In genomic region chr1:44820328-44820944, GRCh38 we compare ENCODE assay signal across 6 cellular contexts. TPM values are rescaled to one million over a fixed set of nuclear protein-coding genes. Genes with fewer than 3 reads are reported as not detected.
DNase-seq lines count a peak whose midpoint lies in the region; ATAC-seq and TF ChIP-seq lines count a peak whose summit lies in the region.

No MANE protein-coding gene starts in this region.

- H3K36me3 Mint-ChIP-seq in stimulated activated naive B cell treated with anti-CD40 and anti-IgM and Interleukin-4, amounts not matched to agents 10 μg/mL and 1 μg/mL and 100 μg/mL, for 72 hours: peaks cover 2 to 6% of the 10 kb centered on the region in 2 donors

- peak overlapping the region; percentile 90 to 93 for H3K4me3 Mint-ChIP-seq in stimulated activated naive B cell treated with anti-CD40 and anti-IgM and Interleukin-4, amounts not matched to agents 10 μg/mL and 1 μg/mL and 100 μg/mL, for 72 hours

- no peak for TF ChIP-seq POLR2A in esophagus muscularis mucosa (IDR thresholded peaks at IDR 0.05; ENCODE audit: low read depth)

- H3K27me3 Mint-ChIP-seq in stimulated activated naive B cell treated with anti-CD40 and anti-IgM and Interleukin-4, amounts not matched to agents 10 μg/mL and 1 μg/mL and 100 μg/mL, for 72 hours: no peaks in the 10 kb centered on the region

- no peaks in the 10 kb centered on the region for H3K36me3 ChIP-seq in esophagus muscularis mucosa

- H3K9me3 ChIP-seq in esophagus muscularis mucosa: no peaks in the 10 kb centered on the region

- H3K27ac ChIP-seq in esophagus muscularis mucosa (replicated peaks in 1 of 4): peak overlapping the region; percentile 89 to 96 (median 92)

- DNase-seq in LNCaP clone FGC (ENCODE audit: low read depth) (no peak), esophagus muscularis mucosa (ENCODE audit: extremely low spot score) (no peak), medulla oblongata (ENCODE audit: extremely low spot score) (no peak), SIG-M5 treated with dmso at 0.1 percent for 504 hours (lab: John Stamatoyannopoulos, UW; ENCODE audit: unreplicated experiment) (no peak), SK-N-DZ (ENCODE audit: low spot score) (no peak)
- DNase-seq in stimulated activated naive B cell treated with anti-CD40 and anti-IgM and Interleukin-4, amounts not matched to agents 10 μg/mL and 1 μg/mL and 100 μg/mL, for 72 hours: no peak

- TF ChIP-seq CTCF in LNCaP clone FGC (IDR thresholded peaks at IDR 0.05; ENCODE audit: control insufficient read depth, extremely low read depth, insufficient read depth) (no peak), esophagus muscularis mucosa (IDR thresholded peaks at IDR 0.05) (peak in 1 of 3 experiments; percentile 13)

- WGBS in esophagus muscularis mucosa: 33% methylated on average over 13 of the region's 21 CpGs

- H3K4me3 ChIP-seq in LNCaP clone FGC (ENCODE audit: low read depth, low read length): peak overlapping the region; percentile 65
- H3K4me3 ChIP-seq in esophagus muscularis mucosa: peak overlapping the region; percentile 59 to 72 (median 62)

- peaks cover 23 to 41% of the 10 kb centered on the region in 2 donors for H3K4me1 Mint-ChIP-seq in stimulated activated naive B cell treated with anti-CD40 and anti-IgM and Interleukin-4, amounts not matched to agents 10 μg/mL and 1 μg/mL and 100 μg/mL, for 72 hours

- peaks cover 18 to 30% (median 26%) of the 10 kb centered on the region in 4 donors for H3K4me1 ChIP-seq in esophagus muscularis mucosa

- H3K27me3 ChIP-seq in esophagus muscularis mucosa: no peaks in the 10 kb centered on the region

- peak overlapping the region; percentile 100 for H3K27ac Mint-ChIP-seq in stimulated activated naive B cell treated with anti-CD40 and anti-IgM and Interleukin-4, amounts not matched to agents 10 μg/mL and 1 μg/mL and 100 μg/mL, for 72 hours

- TF ChIP-seq EP300 in esophagus muscularis mucosa (IDR thresholded peaks at IDR 0.05): no peak

- intact Hi-C loops in esophagus muscularis mucosa (cut with DNase I): loop anchor here (5.0 kb wide), 1 partner anchor 33 kb away; the partner anchor contains the start of gene BEST4

- no peak for ATAC-seq in stimulated activated naive B cell treated with anti-CD40 and anti-IgM and Interleukin-4, amounts not matched to agents 10 μg/mL and 1 μg/mL and 100 μg/mL, for 72 hours (replicated peaks)

- no peaks in the 10 kb centered on the region for H3K9me3 Mint-ChIP-seq in stimulated activated naive B cell treated with anti-CD40 and anti-IgM and Interleukin-4, amounts not matched to agents 10 μg/mL and 1 μg/mL and 100 μg/mL, for 72 hours

RNA-seq across cellular contexts. Expression of gene BTBD19, which starts 12.1 kb away (rescaled TPM):
- total RNA-seq in esophagus muscularis mucosa: 1 to 10 TPM; 2.7 to 6.6 (median 3.4) TPM
- polyA plus RNA-seq in SK-N-DZ (2014; cell fraction: cytosol; rRNA removed): 0.53 and 0.97 TPM in 2 replicates
- 1.5 and 2.5 TPM in 2 replicates for polyA plus RNA-seq in SK-N-DZ (2014; cell fraction: nucleus; rRNA removed)

RNA-seq across cellular contexts. Expression of gene DYNLT4, which starts 13.3 kb away (rescaled TPM):
- total RNA-seq in esophagus muscularis mucosa: under 1 TPM in 1 of 4 donors, not detected in 3; 0.83 TPM
- not detected in 2 replicates for polyA plus RNA-seq in SK-N-DZ (2014; cell fraction: cytosol; rRNA removed)
- polyA plus RNA-seq in SK-N-DZ (2014; cell fraction: nucleus; rRNA removed): not detected in 2 replicates

RNA-seq across cellular contexts. Expression of gene PLK3, which starts 20.3 kb away (rescaled TPM):
- total RNA-seq in esophagus muscularis mucosa: 10 to 100 TPM in 2 of 4 donors, 1 to 10 TPM in 2; 7.9 to 46.4 (median 10.5) TPM
- polyA plus RNA-seq in SK-N-DZ (2014; cell fraction: cytosol; rRNA removed): 2.8 and 5.9 TPM in 2 replicates
- polyA plus RNA-seq in SK-N-DZ (2014; cell fraction: nucleus; rRNA removed): 7.5 and 12.4 TPM in 2 replicates

RNA-seq across cellular contexts. Expression of gene PTCH2, which starts 22.6 kb away (rescaled TPM):
- 1 to 10 TPM in 2 of 4 donors, under 1 TPM in 2; 0.66 to 2.6 (median 1.1) TPM for total RNA-seq in esophagus muscularis mucosa
- polyA plus RNA-seq in SK-N-DZ (2014; cell fraction: cytosol; rRNA removed): 0.06 and 0.08 TPM in 2 replicates
- 0.37 and 0.38 TPM in 2 replicates for polyA plus RNA-seq in SK-N-DZ (2014; cell fraction: nucleus; rRNA removed)

RNA-seq across cellular contexts. Expression of gene BEST4, which starts 32.5 kb away (rescaled TPM):
- total RNA-seq in esophagus muscularis mucosa: under 1 TPM in 1 of 4 donors, not detected in 3; 0.29 TPM
- polyA plus RNA-seq in SK-N-DZ (2014; cell fraction: cytosol; rRNA removed): not detected in 2 replicates
- polyA plus RNA-seq in SK-N-DZ (2014; cell fraction: nucleus; rRNA removed): not detected in 2 replicates
